Comparison of ENCODE assay signal across 1 cellular context in genomic region chr7:136274636-136275345, GRCh38.
A peak's percentile ranks its signal among the peaks of the same experiment; 100 is the strongest.
TF ChIP-seq lines count a peak whose summit lies in the region.

No MANE protein-coding gene starts in this region.

TF ChIP-seq in HEK293, 187 proteins besides CTCF, POLR2A, EP300 and RAD21:
- 0 out of 2 replicates have a peak, but pooled peaks have one; percentile 11 for TF ChIP-seq ZBTB11 (tag by site-specific recombination; conservative IDR thresholded peaks at IDR 0.05; ENCODE audit: low read depth)
- no peak for TF ChIP-seq ZNF645 (tag by site-specific recombination; IDR thresholded peaks at IDR 0.05)
- no peak for TF ChIP-seq EGR2 (tag by site-specific recombination; IDR thresholded peaks at IDR 0.05; ENCODE audit: low read depth)
- peak; percentile 28; the same call in 1 of the 2 replicates for TF ChIP-seq ZNF366 (tag by site-specific recombination; conservative IDR thresholded peaks at IDR 0.05)
- TF ChIP-seq SP3 (tag by site-specific recombination; IDR thresholded peaks at IDR 0.05): no peak
- TF ChIP-seq ZNF560 (tag by site-specific recombination; IDR thresholded peaks at IDR 0.05; ENCODE audit: borderline replicate concordance): no peak
- peak; percentile 97 for TF ChIP-seq PRDM1 (tag by site-specific recombination; IDR thresholded peaks at IDR 0.05)
- TF ChIP-seq ZNF544 (tag by site-specific recombination; IDR thresholded peaks at IDR 0.05): no peak
- TF ChIP-seq SCRT1 (tag by site-specific recombination; IDR thresholded peaks at IDR 0.05; ENCODE audit: borderline replicate concordance): no peak
- no peak for TF ChIP-seq PRDM6 (tag by site-specific recombination; IDR thresholded peaks at IDR 0.05)
- TF ChIP-seq ZNF146 (tag by site-specific recombination; IDR thresholded peaks at IDR 0.05): no peak
- TF ChIP-seq ZNF514 (tag by site-specific recombination; IDR thresholded peaks at IDR 0.05): no peak
